21 cellular contexts compared by ENCODE assay signal in genomic region chr9:137949260-137949659, GRCh38.
"Had no signal": no experiment of that assay in that cellular context is flagged by ENCODE, and none has a peak within 500 bp of the region (broad histone marks: within the 10 kb centered on the region; RNA-seq: fewer than 3 reads in every experiment).

No MANE protein-coding gene starts in this region.

- H3K36me3 ChIP-seq: esophagus squamous epithelium, gastroesophageal sphincter, ovary, tibial artery, upper lobe of right lung, vagina had no signal

- H3K27ac ChIP-seq: epithelial cell of prostate, esophagus squamous epithelium, gastroesophageal sphincter, ovary, tibial artery, upper lobe of right lung, vagina had no signal

- ATAC-seq: gastroesophageal sphincter; left lobe of liver; mucosa of descending colon; naive thymus-derived CD8-positive, alpha-beta T cell; right cardiac atrium; stimulated activated memory B cell treated with anti-CD40 and anti-IgM and Interleukin-4, amounts not matched to agents 10 μg/mL and 1 μg/mL and 100 μg/mL, for 72 hours; upper lobe of right lung had no signal

- H3K4me1 Mint-ChIP-seq: naive thymus-derived CD8-positive, alpha-beta T cell; stimulated activated memory B cell treated with anti-CD40 and anti-IgM and Interleukin-4, amounts not matched to agents 10 μg/mL and 1 μg/mL and 100 μg/mL, for 72 hours had no signal

- H3K27ac Mint-ChIP-seq: progenitor cell of endocrine pancreas; stimulated activated memory B cell treated with anti-CD40 and anti-IgM and Interleukin-4, amounts not matched to agents 10 μg/mL and 1 μg/mL and 100 μg/mL, for 72 hours; stimulated activated naive CD8-positive, alpha-beta T cell treated with anti-CD3 and anti-CD28 coated beads, Interleukin-15, Interleukin-2, amounts not matched to agents 100 ng/mL and 50 ng/mL, for 24 hours had no signal

- DNase-seq: effector memory CD4-positive, alpha-beta T cell; esophagus squamous epithelium; foreskin fibroblast; glutamatergic neuron; islet precursor cell; mammary epithelial cell; mucosa of descending colon; naive thymus-derived CD8-positive, alpha-beta T cell; ovary; right cardiac atrium; stimulated activated CD4-positive, alpha-beta T cell treated with anti-CD3 and anti-CD28 coated beads, Interleukin-4, amount 100 ng/mL, for 24 hours; tibial artery; upper lobe of right lung had no signal

- H3K9me3 ChIP-seq: ovary, upper lobe of right lung had no signal

- H3K4me3 Mint-ChIP-seq: naive thymus-derived CD8-positive, alpha-beta T cell; stimulated activated memory B cell treated with anti-CD40 and anti-IgM and Interleukin-4, amounts not matched to agents 10 μg/mL and 1 μg/mL and 100 μg/mL, for 72 hours; stimulated activated naive CD8-positive, alpha-beta T cell treated with anti-CD3 and anti-CD28 coated beads, Interleukin-15, Interleukin-2, amounts not matched to agents 100 ng/mL and 50 ng/mL, for 24 hours had no signal

- H3K4me3 ChIP-seq: esophagus squamous epithelium, gastroesophageal sphincter, mucosa of descending colon, ovary, smooth muscle cell, tibial artery, upper lobe of right lung, vagina had no signal

- H3K4me1 ChIP-seq: esophagus squamous epithelium, gastroesophageal sphincter, tibial artery, upper lobe of right lung, vagina had no signal

- H3K27me3 Mint-ChIP-seq: progenitor cell of endocrine pancreas; stimulated activated naive CD8-positive, alpha-beta T cell treated with anti-CD3 and anti-CD28 coated beads, Interleukin-15, Interleukin-2, amounts not matched to agents 100 ng/mL and 50 ng/mL, for 24 hours had no signal

- H3K36me3 Mint-ChIP-seq: stimulated activated memory B cell treated with anti-CD40 and anti-IgM and Interleukin-4, amounts not matched to agents 10 μg/mL and 1 μg/mL and 100 μg/mL, for 72 hours had no signal

- H3K27me3 ChIP-seq: ovary, upper lobe of right lung, vagina had no signal

- H3K4me2 ChIP-seq: smooth muscle cell had no signal
